Comparison of ENCODE assay signal across 21 cellular contexts in the genomic region with DNA sequence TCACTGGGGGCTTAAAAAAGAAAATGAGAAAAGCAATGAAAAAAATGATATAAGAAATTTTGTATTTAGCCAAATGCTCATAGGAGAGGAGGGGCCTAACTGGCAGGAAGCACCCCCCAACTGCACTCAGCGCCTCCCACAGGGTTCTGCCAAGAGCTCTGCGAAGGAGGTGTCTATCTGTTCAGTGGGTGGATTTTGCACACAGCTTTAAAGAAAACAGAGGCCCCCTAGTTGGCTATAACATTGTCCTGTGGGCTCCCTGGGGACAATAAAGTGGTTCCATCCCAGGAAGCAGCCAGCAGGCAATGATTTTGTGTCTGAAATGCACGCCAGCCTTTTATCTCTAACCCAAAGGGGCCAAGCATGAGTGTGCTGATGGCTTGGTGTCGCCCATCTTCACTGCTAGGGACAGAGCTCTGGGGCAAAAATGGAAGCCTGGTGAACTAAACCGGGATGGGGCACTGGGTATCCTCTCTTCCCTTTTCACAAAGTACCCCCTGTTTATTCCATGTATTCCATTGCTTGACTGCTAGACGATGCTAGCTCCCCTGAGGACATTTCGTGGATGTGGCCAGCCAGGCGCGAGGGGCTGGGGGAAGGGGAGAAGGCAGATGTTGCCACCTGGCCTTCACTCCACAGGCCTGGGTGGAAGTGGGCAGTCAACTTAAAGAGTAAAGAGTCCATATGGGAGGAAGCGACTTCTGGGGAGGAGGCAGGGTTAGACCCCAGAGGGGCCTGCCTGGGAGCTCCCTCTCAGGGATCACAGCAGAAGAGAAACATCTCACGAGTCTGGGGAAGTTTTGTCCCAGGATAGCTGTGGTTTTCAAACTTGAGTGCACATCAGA.
DNase-seq lines count a peak whose midpoint lies in the region; ATAC-seq and TF ChIP-seq lines count a peak whose summit lies in the region.
"Had no signal": no experiment of that assay in that cellular context is flagged by ENCODE, and none has a peak within 500 bp of the region (broad histone marks: within the 10 kb centered on the region; RNA-seq: fewer than 3 reads in every experiment).

No MANE protein-coding gene starts in this region.

- H3K36me3 ChIP-seq in esophagus muscularis mucosa, result no peaks in the 10 kb centered on the region
- no peaks in the 10 kb centered on the region for H3K36me3 ChIP-seq in gastrocnemius medialis
- H3K36me3 ChIP-seq: breast epithelium, pancreas had no signal

- no peak for TF ChIP-seq EP300 in esophagus muscularis mucosa (IDR thresholded peaks at IDR 0.05)

- no peak overlapping the region for H3K27ac ChIP-seq in esophagus muscularis mucosa (replicated peaks in 1 of 4)
- H3K27ac ChIP-seq in gastrocnemius medialis, result peak overlapping the region; percentile 89 to 92 (median 90)
- H3K27ac ChIP-seq: 22Rv1, pancreas had no signal

- in situ Hi-C loops in gastrocnemius medialis (cut with MboI; ENCODE audit: low sequenced_read_pairs in 4 of 4), result no loop called here

- DNase-seq in NCI-H146 (lab: John Stamatoyannopoulos, UW) (peak; percentile 37), NCI-H146 treated with DMSO at 0.1 percent for 48 hours (lab: John Stamatoyannopoulos, UW; ENCODE audit: unreplicated experiment) (no peak), GM10248 (ENCODE audit: extremely low spot score) (peak; percentile 9), esophagus muscularis mucosa (ENCODE audit: extremely low spot score) (peak; percentile 70), gastrocnemius medialis (no peak), GM10266 (ENCODE audit: extremely low spot score) (no peak), superior temporal gyrus (ENCODE audit: extremely low spot score) (no peak)
- DNase-seq: activated CD4-positive, alpha-beta T cell treated with anti-CD3 and anti-CD28 coated beads for 48 hours; activated gamma-delta T cell treated with Interleukin-2 at 50 U/mL for 16 hours; C1 segment of cervical spinal cord; cortex of kidney; kidney; naive B cell; NCI-H1092 treated with DMSO at 0.1 percent for 48 hours; NCI-H2107; pancreas; SHP77; stimulated activated naive B cell treated with anti-CD40 and anti-IgM and Interleukin-4, amounts not matched to agents 10 μg/mL and 1 μg/mL and 100 μg/mL, for 72 hours had no signal

- H3K4me1 ChIP-seq in esophagus muscularis mucosa, result peaks cover 0 to 4% (median 0%) of the 10 kb centered on the region in 4 donors
- peaks cover 41 to 53% of the 10 kb centered on the region in 2 donors for H3K4me1 ChIP-seq in gastrocnemius medialis
- H3K4me1 ChIP-seq: breast epithelium, pancreas had no signal

- TF ChIP-seq POLR2A in esophagus muscularis mucosa (IDR thresholded peaks at IDR 0.05; ENCODE audit: low read depth) (no peak), gastrocnemius medialis (IDR thresholded peaks at IDR 0.05) (no peak)

- intact Hi-C loops in esophagus muscularis mucosa (cut with DNase I) (no loop called here), gastrocnemius medialis (cut with DNase I; ENCODE audit: low total_unique reads) (loop anchor here (2.0 to 5.0 kb wide), 4 partner anchors 59 to 1170 kb away; partner anchors contain the start of genes DYSF and RAB11FIP5)

- CTCF ChIA-PET in GM10248 (lab: Yijun Ruan, JAX), result interaction anchor here (1.1 to 3.6 kb wide), 4 partner anchors 10 to 20 kb away, joined by 3 to 15 read pairs (median 4); no protein-coding TSS in a partner anchor

- TF ChIP-seq CTCF in GM10248 (IDR thresholded peaks at IDR 0.05; ENCODE audit: control extremely low read depth, extremely low read depth, low read depth, missing control alignments) (no peak), esophagus muscularis mucosa (IDR thresholded peaks at IDR 0.05) (no peak), gastrocnemius medialis (IDR thresholded peaks at IDR 0.05 in 4 of 5, conservative IDR thresholded peaks at IDR 0.05 in 1 of 5) (no peak), GM10266 (IDR thresholded peaks at IDR 0.05; ENCODE audit: control insufficient read depth, insufficient read depth, low read depth, missing control alignments) (no peak)

- POLR2A ChIA-PET in GM10248 (lab: Yijun Ruan, JAX), result no interaction called here

- no peak overlapping the region for H3K4me3 ChIP-seq in esophagus muscularis mucosa
- no peak overlapping the region for H3K4me3 ChIP-seq in gastrocnemius medialis
- H3K4me3 ChIP-seq: breast epithelium, pancreas had no signal

- H3K9me3 ChIP-seq in esophagus muscularis mucosa (no peaks in the 10 kb centered on the region), gastrocnemius medialis (no peaks in the 10 kb centered on the region)
- H3K9me3 ChIP-seq: breast epithelium, pancreas had no signal

- 90% methylated on average over 9 of the region's 11 CpGs for WGBS in esophagus muscularis mucosa

- H3K27me3 ChIP-seq in esophagus muscularis mucosa, result peaks cover 0 to 8% (median 0%) of the 10 kb centered on the region in 4 donors
- no peaks in the 10 kb centered on the region for H3K27me3 ChIP-seq in gastrocnemius medialis
- H3K27me3 ChIP-seq: breast epithelium, pancreas had no signal

- ATAC-seq in gastrocnemius medialis (no peak), GM21367 (IDR thresholded peaks at IDR 0.05; ENCODE audit: unreplicated experiment) (no peak)
- ATAC-seq: pancreas; stimulated activated naive B cell treated with anti-CD40 and anti-IgM and Interleukin-4, amounts not matched to agents 10 μg/mL and 1 μg/mL and 100 μg/mL, for 72 hours had no signal

Comparison
In these comparisons a context has a peak if more than half of its experiments do, and no peak if none do; other contexts are left out.
1. DNase-seq: peak in NCI-H146 (single experiment), GM10248 (single experiment) and esophagus muscularis mucosa (single experiment); none in NCI-H146 treated with DMSO at 0.1 percent for 48 hours (single experiment), gastrocnemius medialis (0 of 2), GM10266 (single experiment) and superior temporal gyrus (single experiment).
2. H3K27ac ChIP-seq: peak in gastrocnemius medialis (4 of 4); none in esophagus muscularis mucosa (0 of 4).